In the genomic region with DNA sequence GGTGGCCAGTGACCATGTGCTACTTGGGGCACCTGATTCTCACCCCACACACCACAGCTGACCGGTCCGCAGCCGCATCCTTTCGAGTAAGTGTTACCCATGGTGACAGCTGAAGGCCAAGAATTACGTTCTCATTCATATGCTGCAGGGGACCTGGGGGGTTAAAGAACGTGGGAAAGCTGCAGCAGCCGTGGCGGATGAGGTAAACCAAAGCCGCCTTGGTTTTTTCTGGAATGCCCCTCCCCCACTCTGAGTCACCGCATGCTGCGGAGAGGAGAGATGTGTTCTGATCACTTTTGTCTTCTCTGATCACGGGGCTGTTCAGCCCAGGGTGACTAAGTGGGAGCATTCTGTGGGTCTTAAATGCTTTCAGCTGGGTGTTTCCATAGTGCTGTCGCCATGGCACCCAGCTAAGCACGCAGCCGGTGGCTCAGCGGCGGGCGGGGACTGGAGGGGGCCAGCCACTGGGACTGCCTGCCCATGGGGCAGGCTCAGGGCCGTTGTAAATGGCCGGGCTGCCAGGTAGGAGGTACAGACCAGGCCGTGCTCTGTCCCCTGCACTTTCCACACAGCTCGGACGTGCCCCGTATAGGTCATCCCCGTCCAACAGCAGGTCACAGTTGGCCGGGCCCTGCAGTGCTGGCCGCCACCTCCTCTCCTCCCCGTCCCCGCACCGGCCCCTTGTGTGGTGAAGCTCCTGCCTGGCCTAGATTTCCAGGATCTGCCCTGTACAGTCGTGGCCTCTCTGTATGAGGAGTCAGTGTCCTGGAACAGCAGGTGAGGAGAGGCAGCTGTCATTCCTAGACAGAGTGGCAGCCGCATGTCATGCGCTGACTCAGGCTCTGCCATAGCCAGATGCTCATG, we compare ENCODE assay signal across 1 cellular context.
TF ChIP-seq lines count a peak whose summit lies in the region.

No MANE protein-coding gene starts in this region.

TF ChIP-seq in K562, 482 proteins besides CTCF, POLR2A, EP300 and RAD21 (continued from another document and continues in another):
- no peak for TF ChIP-seq MYBL2 (IDR thresholded peaks at IDR 0.05; ENCODE audit: low read depth)
- TF ChIP-seq MYBL2 (CRISPR knock-in tag; IDR thresholded peaks at IDR 0.05; ENCODE audit: borderline replicate concordance): no peak
- no peak for TF ChIP-seq DIDO1 (tag; IDR thresholded peaks at IDR 0.05; ENCODE audit: low read depth)
- no peak for TF ChIP-seq KLF13 (tag; IDR thresholded peaks at IDR 0.05; ENCODE audit: borderline replicate concordance, low read depth)
- no peak for TF ChIP-seq RBM34 (IDR thresholded peaks at IDR 0.05; ENCODE audit: borderline replicate concordance, insufficient read depth, low read length)
- TF ChIP-seq SPI1 (IDR thresholded peaks at IDR 0.05; ENCODE audit: borderline replicate concordance, low read depth, low read length): no peak
- TF ChIP-seq, protein P1, sequence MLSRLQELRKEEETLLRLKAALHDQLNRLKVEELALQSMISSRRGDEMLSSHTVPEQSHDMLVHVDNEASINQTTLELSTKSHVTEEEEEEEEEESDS (CRISPR knock-in tag; IDR thresholded peaks at IDR 0.05): no peak
- TF ChIP-seq ZNF197 (CRISPR knock-in tag; IDR thresholded peaks at IDR 0.05; ENCODE audit: low read depth): no peak
- TF ChIP-seq NUFIP1 (IDR thresholded peaks at IDR 0.05; ENCODE audit: partially characterized antibody): no peak
- TF ChIP-seq WHSC1 (IDR thresholded peaks at IDR 0.05; ENCODE audit: low read length): no peak
- TF ChIP-seq ILK (tag; IDR thresholded peaks at IDR 0.05; ENCODE audit: borderline replicate concordance, low read depth): no peak
- no peak for TF ChIP-seq XRCC3 (IDR thresholded peaks at IDR 0.05)
- no peak for TF ChIP-seq KAT7 (CRISPR knock-in tag; IDR thresholded peaks at IDR 0.05; ENCODE audit: borderline replicate concordance)
- TF ChIP-seq, protein P2, sequence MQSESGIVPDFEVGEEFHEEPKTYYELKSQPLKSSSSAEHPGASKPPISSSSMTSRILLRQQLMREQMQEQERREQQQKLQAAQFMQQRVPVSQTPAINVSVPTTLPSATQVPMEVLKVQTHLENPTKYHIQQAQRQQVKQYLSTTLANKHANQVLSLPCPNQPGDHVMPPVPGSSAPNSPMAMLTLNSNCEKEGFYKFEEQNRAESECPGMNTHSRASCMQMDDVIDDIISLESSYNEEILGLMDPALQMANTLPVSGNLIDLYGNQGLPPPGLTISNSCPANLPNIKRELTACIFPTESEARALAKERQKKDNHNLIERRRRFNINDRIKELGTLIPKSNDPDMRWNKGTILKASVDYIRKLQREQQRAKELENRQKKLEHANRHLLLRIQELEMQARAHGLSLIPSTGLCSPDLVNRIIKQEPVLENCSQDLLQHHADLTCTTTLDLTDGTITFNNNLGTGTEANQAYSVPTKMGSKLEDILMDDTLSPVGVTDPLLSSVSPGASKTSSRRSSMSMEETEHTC (IDR thresholded peaks at IDR 0.05): peak; percentile 90
- TF ChIP-seq, protein P3, sequence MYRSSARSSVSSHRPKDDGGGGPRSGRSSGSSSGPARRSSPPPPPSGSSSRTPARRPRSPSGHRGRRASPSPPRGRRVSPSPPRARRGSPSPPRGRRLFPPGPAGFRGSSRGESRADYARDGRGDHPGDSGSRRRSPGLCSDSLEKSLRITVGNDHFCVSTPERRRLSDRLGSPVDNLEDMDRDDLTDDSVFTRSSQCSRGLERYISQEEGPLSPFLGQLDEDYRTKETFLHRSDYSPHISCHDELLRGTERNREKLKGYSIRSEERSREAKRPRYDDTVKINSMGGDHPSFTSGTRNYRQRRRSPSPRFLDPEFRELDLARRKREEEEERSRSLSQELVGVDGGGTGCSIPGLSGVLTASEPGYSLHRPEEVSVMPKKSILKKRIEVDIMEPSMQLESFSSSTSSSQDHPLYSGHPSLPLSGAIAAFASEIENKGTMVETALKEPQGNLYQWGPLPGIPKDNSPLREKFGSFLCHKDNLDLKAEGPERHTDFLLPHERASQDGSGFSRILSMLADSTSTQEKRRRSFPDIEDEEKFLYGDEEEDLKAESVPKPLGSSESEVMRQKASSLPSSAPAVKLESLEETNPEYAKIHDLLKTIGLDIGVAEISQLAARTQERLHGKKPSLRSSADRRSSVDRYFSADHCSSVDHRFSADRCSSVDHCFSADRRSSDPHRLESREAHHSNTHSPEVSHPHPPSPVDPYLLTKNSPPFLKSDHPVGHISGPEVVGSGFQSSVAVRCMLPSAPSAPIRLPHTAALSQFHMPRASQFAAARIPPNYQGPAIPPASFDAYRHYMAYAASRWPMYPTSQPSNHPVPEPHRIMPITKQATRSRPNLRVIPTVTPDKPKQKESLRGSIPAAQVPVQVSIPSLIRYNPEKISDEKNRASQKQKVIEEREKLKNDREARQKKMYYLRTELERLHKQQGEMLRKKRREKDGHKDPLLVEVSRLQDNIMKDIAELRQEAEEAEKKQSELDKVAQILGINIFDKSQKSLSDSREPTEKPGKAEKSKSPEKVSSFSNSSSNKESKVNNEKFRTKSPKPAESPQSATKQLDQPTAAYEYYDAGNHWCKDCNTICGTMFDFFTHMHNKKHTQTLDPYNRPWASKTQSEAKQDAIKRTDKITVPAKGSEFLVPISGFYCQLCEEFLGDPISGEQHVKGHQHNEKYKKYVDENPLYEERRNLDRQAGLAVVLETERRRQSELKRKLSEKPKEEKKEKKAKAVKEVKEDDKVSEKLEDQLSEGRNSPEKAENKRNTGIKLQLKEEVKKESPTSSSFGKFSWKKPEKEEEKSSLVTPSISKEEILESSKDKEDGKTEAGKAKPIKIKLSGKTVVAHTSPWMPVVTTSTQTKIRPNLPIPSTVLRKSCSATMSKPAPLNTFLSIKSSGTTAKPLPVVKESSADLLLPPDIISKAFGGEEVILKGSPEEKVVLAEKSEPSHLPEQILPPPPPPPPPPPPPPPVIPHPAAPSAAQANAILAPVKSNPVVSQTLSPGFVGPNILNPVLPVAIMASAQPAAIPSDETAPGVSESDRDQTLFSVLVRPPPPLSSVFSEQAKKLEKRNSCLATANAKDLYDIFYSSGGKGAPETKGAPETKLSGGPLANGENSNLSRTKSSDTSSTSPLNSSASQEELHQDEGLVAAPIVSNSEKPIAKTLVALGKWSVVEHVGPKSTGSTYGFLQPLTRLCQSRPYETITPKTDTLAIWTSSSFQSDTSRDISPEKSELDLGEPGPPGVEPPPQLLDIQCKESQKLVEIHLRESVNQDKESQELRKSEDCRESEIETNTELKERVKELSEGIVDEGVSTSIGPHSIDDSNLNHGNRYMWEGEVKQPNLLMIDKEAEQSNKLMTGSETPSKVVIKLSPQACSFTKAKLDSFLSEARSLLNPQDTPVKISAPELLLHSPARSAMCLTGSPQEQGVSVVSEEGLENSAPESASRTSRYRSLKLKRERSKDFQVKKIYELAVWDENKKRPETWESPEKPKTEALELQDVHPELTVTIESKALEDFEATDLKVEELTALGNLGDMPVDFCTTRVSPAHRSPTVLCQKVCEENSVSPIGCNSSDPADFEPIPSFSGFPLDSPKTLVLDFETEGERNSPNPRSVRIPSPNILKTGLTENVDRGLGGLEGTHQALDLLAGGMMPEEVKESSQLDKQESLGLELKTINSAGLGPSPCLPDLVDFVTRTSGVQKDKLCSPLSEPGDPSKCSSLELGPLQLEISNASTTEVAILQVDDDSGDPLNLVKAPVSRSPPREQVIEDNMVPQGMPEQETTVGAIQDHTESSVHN (IDR thresholded peaks at IDR 0.05; ENCODE audit: borderline replicate concordance in 1 of 2, low read depth in 1 of 2): peak in 1 of 2 experiments; percentile 94; a peak in 2 of 4 replicates
- no peak for TF ChIP-seq HOXB6 (CRISPR knock-in tag; IDR thresholded peaks at IDR 0.05; ENCODE audit: borderline replicate concordance)
- TF ChIP-seq, protein P4, sequence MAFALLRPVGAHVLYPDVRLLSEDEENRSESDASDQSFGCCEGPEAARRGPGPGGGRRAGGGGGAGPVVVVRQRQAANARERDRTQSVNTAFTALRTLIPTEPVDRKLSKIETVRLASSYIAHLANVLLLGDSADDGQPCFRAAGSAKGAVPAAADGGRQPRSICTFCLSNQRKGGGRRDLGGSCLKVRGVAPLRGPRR (CRISPR knock-in tag; IDR thresholded peaks at IDR 0.05): 0 out of 2 replicates have a peak, but pooled peaks have one; percentile 28
- TF ChIP-seq, protein P5, sequence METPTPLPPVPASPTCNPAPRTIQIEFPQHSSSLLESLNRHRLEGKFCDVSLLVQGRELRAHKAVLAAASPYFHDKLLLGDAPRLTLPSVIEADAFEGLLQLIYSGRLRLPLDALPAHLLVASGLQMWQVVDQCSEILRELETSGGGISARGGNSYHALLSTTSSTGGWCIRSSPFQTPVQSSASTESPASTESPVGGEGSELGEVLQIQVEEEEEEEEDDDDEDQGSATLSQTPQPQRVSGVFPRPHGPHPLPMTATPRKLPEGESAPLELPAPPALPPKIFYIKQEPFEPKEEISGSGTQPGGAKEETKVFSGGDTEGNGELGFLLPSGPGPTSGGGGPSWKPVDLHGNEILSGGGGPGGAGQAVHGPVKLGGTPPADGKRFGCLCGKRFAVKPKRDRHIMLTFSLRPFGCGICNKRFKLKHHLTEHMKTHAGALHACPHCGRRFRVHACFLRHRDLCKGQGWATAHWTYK (CRISPR knock-in tag; IDR thresholded peaks at IDR 0.05): no peak
- TF ChIP-seq SMARCB1 (IDR thresholded peaks at IDR 0.05; ENCODE audit: insufficient read length, low read depth): no peak
- no peak for TF ChIP-seq GTF2A2 (tag; IDR thresholded peaks at IDR 0.05)
- no peak for TF ChIP-seq PRDM10 (IDR thresholded peaks at IDR 0.05; ENCODE audit: partially characterized antibody)
- no peak for TF ChIP-seq ZNF57 (CRISPR knock-in tag; IDR thresholded peaks at IDR 0.05)
- no peak for TF ChIP-seq ZNF445 (CRISPR knock-in tag; IDR thresholded peaks at IDR 0.05; ENCODE audit: low read depth)
- TF ChIP-seq, protein P6, sequence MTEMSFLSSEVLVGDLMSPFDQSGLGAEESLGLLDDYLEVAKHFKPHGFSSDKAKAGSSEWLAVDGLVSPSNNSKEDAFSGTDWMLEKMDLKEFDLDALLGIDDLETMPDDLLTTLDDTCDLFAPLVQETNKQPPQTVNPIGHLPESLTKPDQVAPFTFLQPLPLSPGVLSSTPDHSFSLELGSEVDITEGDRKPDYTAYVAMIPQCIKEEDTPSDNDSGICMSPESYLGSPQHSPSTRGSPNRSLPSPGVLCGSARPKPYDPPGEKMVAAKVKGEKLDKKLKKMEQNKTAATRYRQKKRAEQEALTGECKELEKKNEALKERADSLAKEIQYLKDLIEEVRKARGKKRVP (CRISPR knock-in tag; IDR thresholded peaks at IDR 0.05): 0 out of 2 replicates have a peak, but pooled peaks have one; percentile 29
- TF ChIP-seq RBM15 (IDR thresholded peaks at IDR 0.05; ENCODE audit: insufficient read depth, low read length): no peak
- TF ChIP-seq ZNF165 (CRISPR knock-in tag; IDR thresholded peaks at IDR 0.05; ENCODE audit: borderline replicate concordance): no peak
- TF ChIP-seq FOXJ3 (CRISPR knock-in tag; IDR thresholded peaks at IDR 0.05): peak; percentile 84
- TF ChIP-seq HDAC1 (IDR thresholded peaks at IDR 0.05): peak in 1 of 2 experiments; percentile 96; a peak in 2 of 4 replicates
- TF ChIP-seq FOXK1 (CRISPR knock-in tag; IDR thresholded peaks at IDR 0.05; ENCODE audit: borderline replicate concordance): no peak
- no peak for TF ChIP-seq ETS2 (tag; IDR thresholded peaks at IDR 0.05; ENCODE audit: borderline replicate concordance, poor library complexity, severe bottlenecking)
- TF ChIP-seq NEUROD1 (IDR thresholded peaks at IDR 0.05; ENCODE audit: borderline replicate concordance, low read depth, low read length, partially characterized antibody): peak; percentile 89
- TF ChIP-seq HLTF (IDR thresholded peaks at IDR 0.05): no peak
- TF ChIP-seq ZNF212 (CRISPR knock-in tag; IDR thresholded peaks at IDR 0.05): no peak
- no peak for TF ChIP-seq ZBTB17 (CRISPR knock-in tag; IDR thresholded peaks at IDR 0.05)
- TF ChIP-seq ZNF76 (CRISPR knock-in tag; IDR thresholded peaks at IDR 0.05; ENCODE audit: borderline replicate concordance): no peak
- TF ChIP-seq ZC3H8 (IDR thresholded peaks at IDR 0.05): no peak
